8 cellular contexts compared by ENCODE assay signal in genomic region chr3:101675709-101676218, GRCh38. TPM values are rescaled to one million over a fixed set of nuclear protein-coding genes. Genes with fewer than 3 reads are reported as not detected.
DNase-seq lines count a peak whose midpoint lies in the region; TF ChIP-seq lines count a peak whose summit lies in the region.

No MANE protein-coding gene starts in this region.

- peak overlapping the region; percentile 98 for H2AFZ ChIP-seq in parathyroid adenoma

- DNase-seq in Caco-2 = no peak
- no peak for DNase-seq in SJSA1 (ENCODE audit: low read depth in 1 of 2, low spot score in 2 of 2)
- DNase-seq in fibroblast of pulmonary artery (ENCODE audit: low read depth) = no peak
- no peak for DNase-seq in HK-2 (ENCODE audit: unreplicated experiment)
- no peak for DNase-seq in NCI-H1694 treated with DMSO at 0.1 percent for 48 hours (lab: John Stamatoyannopoulos, UW)
- DNase-seq in activated gamma-delta T cell (lab: John Stamatoyannopoulos, UW) = no peak
- no peak for DNase-seq in NCI-H446 treated with DMSO at 0.1 percent for 48 hours (lab: John Stamatoyannopoulos, UW)

- H3K4me1 Mint-ChIP-seq in Caco-2 (ENCODE audit: low read depth, unreplicated experiment) = peaks cover 7% of the 10 kb centered on the region

- CTCF ChIA-PET in Caco-2 (lab: Charles Lee) = interaction anchor here (1.4 to 1.6 kb wide), 3 partner anchors 9 to 102 kb away, joined by 4 to 5 read pairs (median 5); partner anchors contain the start of genes PCNP and RPL24

- H3K4me3 Mint-ChIP-seq in Caco-2 (ENCODE audit: unreplicated experiment) = peak overlapping the region; percentile 81

- H3K27me3 ChIP-seq in Caco-2 (replicated peaks; ENCODE audit: control insufficient read depth, insufficient read depth, low read length) = no peaks in the 10 kb centered on the region
- H3K27me3 ChIP-seq in SJSA1 (replicated peaks) = no peaks in the 10 kb centered on the region
- H3K27me3 ChIP-seq in parathyroid adenoma (ENCODE audit: control insufficient read depth, insufficient read depth, low read length) = no peaks in the 10 kb centered on the region

- H3K36me3 ChIP-seq in Caco-2 (ENCODE audit: control insufficient read depth, insufficient read depth, low read length) (peaks cover 2% of the 10 kb centered on the region; the same call in 1 of the 2 replicates), SJSA1 (peaks cover 39% of the 10 kb centered on the region), parathyroid adenoma (ENCODE audit: control insufficient read depth, insufficient read depth, low read length) (no peaks in the 10 kb centered on the region)

- peak overlapping the region; percentile 99 for H3K4me3 ChIP-seq in Caco-2 (ENCODE audit: low read depth, low read length)
- peak overlapping the region; percentile 85 for H3K4me3 ChIP-seq in SJSA1
- peak overlapping the region; percentile 96 for H3K4me3 ChIP-seq in fibroblast of pulmonary artery (replicated peaks; ENCODE audit: low read depth, low read length)
- H3K4me3 ChIP-seq in parathyroid adenoma (ENCODE audit: low read depth, low read length) = peak overlapping the region; percentile 88

- intact Hi-C loops in Caco-2 (cut with micrococcal nuclease; ENCODE audit: unreplicated experiment) = no loop called here

- H3K4me1 ChIP-seq in Caco-2 = peaks cover 7% of the 10 kb centered on the region; the same call in 1 of the 2 replicates
- peaks cover 6% of the 10 kb centered on the region; the same call in 1 of the 2 replicates for H3K4me1 ChIP-seq in SJSA1 (replicated peaks)
- H3K4me1 ChIP-seq in parathyroid adenoma = peaks cover 8% of the 10 kb centered on the region

- H3K9me3 Mint-ChIP-seq in Caco-2 (ENCODE audit: unreplicated experiment) = no peaks in the 10 kb centered on the region

- H3K4me2 ChIP-seq in parathyroid adenoma (ENCODE audit: low read length) = peak overlapping the region; percentile 84

- peaks cover 26% of the 10 kb centered on the region for H3K79me2 ChIP-seq in parathyroid adenoma

- TF ChIP-seq CTCF in Caco-2 (IDR thresholded peaks at IDR 0.05; ENCODE audit: insufficient read depth in 1 of 2, low read depth in 1 of 2, low read length in 1 of 2, severe bottlenecking in 1 of 2, unreplicated experiment in 1 of 2) = no peak
- no peak for TF ChIP-seq CTCF in fibroblast of pulmonary artery (IDR thresholded peaks at IDR 0.05; ENCODE audit: low read length, missing control alignments)
- TF ChIP-seq CTCF in parathyroid adenoma (IDR thresholded peaks at IDR 0.05) = no peak

- H3K27ac Mint-ChIP-seq in Caco-2 (ENCODE audit: unreplicated experiment) = peak overlapping the region; percentile 95

- peaks cover 40% of the 10 kb centered on the region for H3K36me3 Mint-ChIP-seq in Caco-2 (ENCODE audit: insufficient read depth, unreplicated experiment)

- no TSS peak for BruUV-seq in Caco-2 (replicated peaks; lab: Mats Ljungman, UMichigan)

- no peaks in the 10 kb centered on the region for H3K9me3 ChIP-seq in Caco-2
- H3K9me3 ChIP-seq in SJSA1 (replicated peaks) = no peaks in the 10 kb centered on the region
- no peaks in the 10 kb centered on the region for H3K9me3 ChIP-seq in parathyroid adenoma (ENCODE audit: control insufficient read depth, low read length)

- H3K9ac ChIP-seq in parathyroid adenoma = no peak overlapping the region

- no peaks in the 10 kb centered on the region for H3K27me3 Mint-ChIP-seq in Caco-2 (ENCODE audit: insufficient read depth, unreplicated experiment)

- POLR2A ChIA-PET in Caco-2 (lab: Charles Lee) = interaction anchor here (0.6 to 2.8 kb wide), 3 partner anchors 11 to 133 kb away, joined by 3 to 20 read pairs (median 15); partner anchors contain the start of genes PCNP and RPL24

- H3K27ac ChIP-seq in SJSA1 (peak overlapping the region; percentile 15; the same call in 1 of the 2 replicates), parathyroid adenoma (peak overlapping the region; percentile 96)

RNA-seq across cellular contexts. Expression of gene ZBTB11, which starts 1.2 kb away (rescaled TPM):
- total RNA-seq in Caco-2 (2022) = 16.4 and 18.0 TPM in 2 replicates
- 13.1 and 21.1 TPM in 2 replicates for total RNA-seq in SJSA1 (2014; rRNA removed; shearing (Covaris generic))

RNA-seq across cellular contexts. Expression of gene RPL24, which starts 10.8 kb away (rescaled TPM):
- 958 and 971 TPM in 2 replicates for total RNA-seq in Caco-2 (2022)
- total RNA-seq in SJSA1 (2014; rRNA removed; shearing (Covaris generic)) = 1,079 and 1,363 TPM in 2 replicates

RNA-seq across cellular contexts. Expression of gene CEP97, which starts 48.6 kb away (rescaled TPM):
- total RNA-seq in Caco-2 (2022) = 4.3 and 4.5 TPM in 2 replicates
- total RNA-seq in SJSA1 (2014; rRNA removed; shearing (Covaris generic)) = 16.8 and 20.8 TPM in 2 replicates
